Comparison of ENCODE assay signal across 25 cellular contexts in genomic region chr5:6090079-6090654, GRCh38.
"Had no signal": no experiment of that assay in that cellular context is flagged by ENCODE, and none has a peak within 500 bp of the region (broad histone marks: within the 10 kb centered on the region; RNA-seq: fewer than 3 reads in every experiment).

No MANE protein-coding gene starts in this region.

- H3K27ac ChIP-seq: left lung, lower lobe of right lung, ovary, right atrium auricular region, right lobe of liver, stomach, testis, thyroid gland, transverse colon, upper lobe of left lung, vagina had no signal

- H3K4me1 Mint-ChIP-seq: nephron progenitor cell; stimulated activated naive B cell treated with anti-CD40 and anti-IgM and Interleukin-4, amounts not matched to agents 10 μg/mL and 1 μg/mL and 100 μg/mL, for 72 hours had no signal

- H3K27me3 ChIP-seq: left lung, ovary, right atrium auricular region, right lobe of liver, stomach, testis, thyroid gland, transverse colon, upper lobe of left lung, vagina had no signal

- FAIRE-seq: kidney had no signal

- H3K36me3 Mint-ChIP-seq: naive thymus-derived CD8-positive, alpha-beta T cell; stimulated activated naive B cell treated with anti-CD40 and anti-IgM and Interleukin-4, amounts not matched to agents 10 μg/mL and 1 μg/mL and 100 μg/mL, for 72 hours had no signal

- H3K36me3 ChIP-seq: left lung, lower lobe of right lung, ovary, right atrium auricular region, right lobe of liver, stomach, thyroid gland, transverse colon, upper lobe of left lung, vagina had no signal

- ATAC-seq: left colon; left lung; lower lobe of right lung; naive thymus-derived CD8-positive, alpha-beta T cell; right lobe of liver; stimulated activated naive B cell treated with anti-CD40 and anti-IgM and Interleukin-4, amounts not matched to agents 10 μg/mL and 1 μg/mL and 100 μg/mL, for 72 hours; stimulated activated naive CD8-positive, alpha-beta T cell treated with anti-CD3 and anti-CD28 coated beads, Interleukin-15, Interleukin-2, amounts not matched to agents 100 U/mL and 50 U/mL, for 24 hours had no signal

- H3K4me2 ChIP-seq: smooth muscle cell had no signal

- H3K27me3 Mint-ChIP-seq: progenitor cell of endocrine pancreas; stimulated activated naive B cell treated with anti-CD40 and anti-IgM and Interleukin-4, amounts not matched to agents 10 μg/mL and 1 μg/mL and 100 μg/mL, for 72 hours had no signal

- H3K4me1 ChIP-seq: left lung, lower lobe of right lung, right atrium auricular region, right lobe of liver, stomach, testis, thyroid gland, transverse colon, upper lobe of left lung had no signal

- H3K4me3 Mint-ChIP-seq: naive thymus-derived CD8-positive, alpha-beta T cell; nephron progenitor cell; stimulated activated naive B cell treated with anti-CD40 and anti-IgM and Interleukin-4, amounts not matched to agents 10 μg/mL and 1 μg/mL and 100 μg/mL, for 72 hours had no signal

- H3K9me3 ChIP-seq: left lung, lower lobe of right lung, ovary, right atrium auricular region, right lobe of liver, testis, thyroid gland, transverse colon, upper lobe of left lung, vagina had no signal

- H3K27ac Mint-ChIP-seq: naive thymus-derived CD8-positive, alpha-beta T cell; nephron progenitor cell; progenitor cell of endocrine pancreas; stimulated activated naive B cell treated with anti-CD40 and anti-IgM and Interleukin-4, amounts not matched to agents 10 μg/mL and 1 μg/mL and 100 μg/mL, for 72 hours had no signal

- H3K4me3 ChIP-seq: left lung, lower lobe of right lung, ovary, right atrium auricular region, right lobe of liver, smooth muscle cell, stomach, testis, thyroid gland, transverse colon, upper lobe of left lung, vagina had no signal

- DNase-seq: kidney; left colon; left lung; lower lobe of right lung; mammary epithelial cell; mesenchymal stem cell; naive thymus-derived CD8-positive, alpha-beta T cell; nephron progenitor cell; ovary; right lobe of liver; stimulated activated CD4-positive, alpha-beta T cell treated with anti-CD3 and anti-CD28 coated beads, Interleukin-1b, Interleukin-23, amount 100 ng/mL, for 48 hours; stimulated activated CD4-positive, alpha-beta T cell treated with anti-CD3 and anti-CD28 coated beads, Interleukin-2, amount 100 ng/mL, for 48 hours; stimulated activated CD4-positive, alpha-beta T cell treated with anti-CD3 and anti-CD28 coated beads, Interleukin-4, amount 100 ng/mL, for 4 hours; stimulated activated CD8-positive, alpha-beta memory T cell treated with anti-CD3 and anti-CD28 coated beads, Interleukin-4, amount 100 ng/mL, for 48 hours; stimulated activated naive B cell treated with anti-CD40 and anti-IgM and Interleukin-4, amounts not matched to agents 10 μg/mL and 1 μg/mL and 100 μg/mL, for 72 hours; stimulated activated naive CD8-positive, alpha-beta T cell treated with anti-CD3 and anti-CD28 coated beads, Interleukin-15, Interleukin-2, amounts not matched to agents 100 U/mL and 50 U/mL, for 24 hours; stomach; testis; thyroid gland; transverse colon; upper lobe of left lung had no signal
